In the genomic region with DNA sequence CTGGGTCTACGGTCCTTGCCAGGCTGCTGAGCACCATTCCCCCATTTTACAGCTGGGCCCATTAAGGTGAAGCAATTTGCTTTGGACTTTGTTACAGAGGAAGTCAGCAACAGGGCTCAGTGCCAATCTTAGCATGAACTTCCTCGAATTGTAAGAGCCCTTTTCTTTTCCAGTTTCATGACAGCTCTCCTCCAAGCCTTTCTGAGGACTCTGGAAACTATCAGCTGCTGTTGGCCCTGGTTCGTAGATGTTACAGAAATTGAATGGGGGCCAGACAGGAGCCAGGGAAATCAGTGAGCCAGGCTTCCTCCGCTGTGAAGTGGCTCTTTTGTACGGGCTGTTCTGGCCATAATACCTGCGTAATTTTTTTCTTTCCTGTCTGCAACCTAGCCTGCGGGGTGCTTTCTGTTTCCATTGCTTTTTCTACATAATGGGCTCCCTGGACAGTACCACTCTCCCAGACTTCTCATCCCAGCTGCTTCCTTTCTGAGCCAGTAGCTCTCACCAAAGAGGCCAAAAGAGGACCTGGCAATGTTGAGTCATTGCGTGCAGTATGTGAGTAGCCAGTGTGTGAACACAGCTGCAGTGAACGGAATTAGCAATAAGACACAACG, we compare ENCODE assay signal across 10 cellular contexts.
DNase-seq lines count a peak whose midpoint lies in the region.
"Had no signal": no experiment of that assay in that cellular context is flagged by ENCODE, and none has a peak within 500 bp of the region (broad histone marks: within the 10 kb centered on the region; RNA-seq: fewer than 3 reads in every experiment).

No MANE protein-coding gene starts in this region.

- DNase-seq in AG08396 (ENCODE audit: low spot score) (peak; percentile 48), NCI-H2029 (lab: John Stamatoyannopoulos, UW) (peak; percentile 90), dermis blood vessel endothelial cell (peak; percentile 99), ureter (ENCODE audit: low spot score) (no peak), AML-193 (lab: John Stamatoyannopoulos, UW) (no peak)
- DNase-seq in stimulated activated CD4-positive, alpha-beta T cell treated with anti-CD3 and anti-CD28 coated beads, Interleukin-4, amount 100 ng/mL, for 24 hours = no peak
- DNase-seq in activated CD4-positive, alpha-beta memory T cell treated with anti-CD3 and anti-CD28 coated beads for 36 hours = no peak
- DNase-seq: activated CD4-positive, alpha-beta T cell treated with anti-CD3 and anti-CD28 coated beads, Interleukin-2, amount 10 ng/mL, durations not matched to agents 7 days and 5 days had no signal

- no peak overlapping the region for H3K27ac Mint-ChIP-seq in activated CD4-positive, alpha-beta memory T cell treated with anti-CD3 and anti-CD28 coated beads for 36 hours
- H3K27ac Mint-ChIP-seq: activated CD4-positive, alpha-beta T cell treated with anti-CD3 and anti-CD28 coated beads, Interleukin-2, amount 10 ng/mL, durations not matched to agents 7 days and 5 days had no signal

- no peak overlapping the region for H3K4me3 ChIP-seq in mesodermal cell (ENCODE audit: extremely low read depth, insufficient read depth, low read length, poor library complexity, severe bottlenecking)

- CTCF ChIA-PET in activated CD4-positive, alpha-beta memory T cell treated with anti-CD3 and anti-CD28 coated beads for 36 hours (lab: Charles Lee) = interaction anchor here (0.6 kb wide), 1 partner anchor 1105 kb away, joined by 3 read pairs; no protein-coding TSS in a partner anchor

- POLR2A ChIA-PET in activated CD4-positive, alpha-beta memory T cell treated with anti-CD3 and anti-CD28 coated beads for 36 hours (lab: Charles Lee) = no interaction called here

- peak overlapping the region; percentile 37 for H3K27ac ChIP-seq in mesodermal cell (ENCODE audit: low read depth, low read length, severe bottlenecking)
- H3K27ac ChIP-seq: C4-2B had no signal

- H3K27me3 Mint-ChIP-seq in activated CD4-positive, alpha-beta memory T cell treated with anti-CD3 and anti-CD28 coated beads for 36 hours = no peaks in the 10 kb centered on the region
- H3K27me3 Mint-ChIP-seq: activated CD4-positive, alpha-beta T cell treated with anti-CD3 and anti-CD28 coated beads, Interleukin-2, amount 10 ng/mL, durations not matched to agents 7 days and 5 days had no signal

- no peaks in the 10 kb centered on the region for H3K9me3 ChIP-seq in mesodermal cell (ENCODE audit: control insufficient read depth, low read length)

- no peak overlapping the region for H3K4me3 Mint-ChIP-seq in activated CD4-positive, alpha-beta memory T cell treated with anti-CD3 and anti-CD28 coated beads for 36 hours
- H3K4me3 Mint-ChIP-seq: activated CD4-positive, alpha-beta T cell treated with anti-CD3 and anti-CD28 coated beads, Interleukin-2, amount 10 ng/mL, durations not matched to agents 7 days and 5 days had no signal

- WGBS in mesodermal cell (ENCODE audit: insufficient coverage in 2 of 2), 2 experiments = 87 to 89% methylated on average over 9 to 10 of the region's 10 CpGs

- intact Hi-C loops in activated CD4-positive, alpha-beta memory T cell treated with anti-CD3 and anti-CD28 coated beads for 36 hours (cut with micrococcal nuclease) = no loop called here

- H3K36me3 Mint-ChIP-seq in activated CD4-positive, alpha-beta memory T cell treated with anti-CD3 and anti-CD28 coated beads for 36 hours = no peaks in the 10 kb centered on the region

- H3K4me1 ChIP-seq in mesodermal cell (ENCODE audit: control insufficient read depth, insufficient read depth, low read length, poor library complexity, severe bottlenecking) = peaks cover 6% of the 10 kb centered on the region

- H3K4me1 Mint-ChIP-seq in activated CD4-positive, alpha-beta memory T cell treated with anti-CD3 and anti-CD28 coated beads for 36 hours (ENCODE audit: low read depth) = no peaks in the 10 kb centered on the region
- H3K4me1 Mint-ChIP-seq: activated CD4-positive, alpha-beta T cell treated with anti-CD3 and anti-CD28 coated beads, Interleukin-2, amount 10 ng/mL, durations not matched to agents 7 days and 5 days had no signal

- peaks cover 4% of the 10 kb centered on the region for H3K36me3 ChIP-seq in mesodermal cell (ENCODE audit: control insufficient read depth, insufficient read depth, low read length)

- no peaks in the 10 kb centered on the region for H3K9me3 Mint-ChIP-seq in activated CD4-positive, alpha-beta memory T cell treated with anti-CD3 and anti-CD28 coated beads for 36 hours
- H3K9me3 Mint-ChIP-seq: activated CD4-positive, alpha-beta T cell treated with anti-CD3 and anti-CD28 coated beads, Interleukin-2, amount 10 ng/mL, durations not matched to agents 7 days and 5 days had no signal

Comparison
In these comparisons a context has a peak if more than half of its experiments do, and no peak if none do; other contexts are left out.
1. DNase-seq: peak in AG08396 (single experiment), NCI-H2029 (single experiment) and dermis blood vessel endothelial cell (single experiment); none in ureter (single experiment), stimulated activated CD4-positive, alpha-beta T cell treated with anti-CD3 and anti-CD28 coated beads, Interleukin-4, amount 100 ng/mL, for 24 hours (single experiment), activated CD4-positive, alpha-beta memory T cell treated with anti-CD3 and anti-CD28 coated beads for 36 hours (single experiment) and AML-193 (0 of 2).